ENCODE assay signal across 12 cellular contexts in the genomic region with DNA sequence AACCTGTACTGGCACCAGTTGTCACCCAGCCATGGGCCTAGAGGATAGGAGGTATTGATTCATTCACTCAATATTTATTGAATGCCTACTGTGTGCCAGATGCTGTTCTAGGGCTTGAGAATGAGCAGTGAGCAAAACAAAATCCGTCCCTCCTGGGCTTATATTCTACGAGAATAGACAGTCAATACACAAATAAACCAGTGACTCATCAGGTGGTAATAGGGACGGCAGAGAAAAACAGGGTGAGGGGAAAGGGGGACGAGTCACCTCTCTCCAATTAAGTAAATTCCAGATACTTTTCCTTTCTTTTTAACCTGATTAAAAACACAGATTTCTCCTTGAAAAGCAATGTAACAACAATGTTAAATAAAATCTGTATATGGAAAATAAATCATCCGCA.
DNase-seq lines count a peak whose midpoint lies in the region; ATAC-seq and TF ChIP-seq lines count a peak whose summit lies in the region.
"Had no signal": no experiment of that assay in that cellular context is flagged by ENCODE, and none has a peak within 500 bp of the region (broad histone marks: within the 10 kb centered on the region; RNA-seq: fewer than 3 reads in every experiment).

No MANE protein-coding gene starts in this region.

- peaks cover 11% of the 10 kb centered on the region for H3K36me3 ChIP-seq in ACC112 (ENCODE audit: insufficient read depth, low read length)
- peaks cover 99% of the 10 kb centered on the region for H3K36me3 ChIP-seq in brain microvascular endothelial cell (replicated peaks)
- peaks cover 55% of the 10 kb centered on the region for H3K36me3 ChIP-seq in lower lobe of right lung
- H3K36me3 ChIP-seq: uterus had no signal

- H3K4me1 ChIP-seq in ACC112 (ENCODE audit: control insufficient read depth, insufficient read depth, low read length, unreplicated experiment): peaks cover 39% of the 10 kb centered on the region
- peaks cover 24% of the 10 kb centered on the region for H3K4me1 ChIP-seq in lower lobe of right lung
- H3K4me1 ChIP-seq: uterus had no signal

- H3K4me3 ChIP-seq in ACC112 (ENCODE audit: low read depth, low read length) (peak overlapping the region; percentile 16; the same call in 1 of the 2 replicates), brain microvascular endothelial cell (ENCODE audit: low read depth, low read length) (no peak overlapping the region), lower lobe of right lung (no peak overlapping the region)
- H3K4me3 ChIP-seq: uterus had no signal

- H3K27me3 ChIP-seq in ACC112 (ENCODE audit: insufficient read depth, low read length) (no peaks in the 10 kb centered on the region), brain microvascular endothelial cell (replicated peaks) (no peaks in the 10 kb centered on the region), lower lobe of right lung (ENCODE audit: low read depth) (no peaks in the 10 kb centered on the region)
- H3K27me3 ChIP-seq: uterus had no signal

- DNase-seq in HT1080 (ENCODE audit: low read depth) (peak; percentile 86), brain microvascular endothelial cell (no peak), lower lobe of right lung (no peak), Ammon's horn (ENCODE audit: low spot score) (no peak), NAMALWA (ENCODE audit: low spot score) (no peak), NOMO-1 treated with DMSO at 0.1 percent for 48 hours (lab: John Stamatoyannopoulos, UW; ENCODE audit: unreplicated experiment) (no peak), NCI-H1048 (lab: John Stamatoyannopoulos, UW) (no peak)
- DNase-seq: left ventricle myocardium superior, NCI-H1105, NCI-H510A, uterus had no signal

- no peak for TF ChIP-seq CTCF in brain microvascular endothelial cell (IDR thresholded peaks at IDR 0.05; ENCODE audit: low read depth, low read length, missing control alignments)
- TF ChIP-seq CTCF in lower lobe of right lung (IDR thresholded peaks at IDR 0.05): no peak

- intact Hi-C loops in lower lobe of right lung (cut with DNase I): no loop called here

- in situ Hi-C loops in brain microvascular endothelial cell (cut with HindIII; ENCODE audit: low pct_ligation_motif_present, low sequenced_read_pairs): no loop called here

- H2AFZ ChIP-seq in ACC112 (ENCODE audit: low read length, unreplicated experiment): no peak overlapping the region

- H3K79me2 ChIP-seq in ACC112 (ENCODE audit: control insufficient read depth, insufficient read depth, low read length, unreplicated experiment): no peaks in the 10 kb centered on the region

- H3K27ac ChIP-seq in ACC112 (ENCODE audit: low read depth, low read length): peak overlapping the region; percentile 79
- peak overlapping the region; percentile 24 for H3K27ac ChIP-seq in brain microvascular endothelial cell
- peak overlapping the region; percentile 36 for H3K27ac ChIP-seq in lower lobe of right lung

- ATAC-seq in lower lobe of right lung: no peak
- ATAC-seq: left ventricle myocardium superior had no signal

- H3K9me3 ChIP-seq in lower lobe of right lung: no peaks in the 10 kb centered on the region
- H3K9me3 ChIP-seq: uterus had no signal

Comparison
In these comparisons a context has a peak if more than half of its experiments do, and no peak if none do; other contexts are left out.
1. H3K27ac ChIP-seq: peak in every context shown above with its lines; median percentile 79 in ACC112; 36 in lower lobe of right lung; 24 in brain microvascular endothelial cell.